Comparison of ENCODE assay signal across 24 cellular contexts in the genomic region with DNA sequence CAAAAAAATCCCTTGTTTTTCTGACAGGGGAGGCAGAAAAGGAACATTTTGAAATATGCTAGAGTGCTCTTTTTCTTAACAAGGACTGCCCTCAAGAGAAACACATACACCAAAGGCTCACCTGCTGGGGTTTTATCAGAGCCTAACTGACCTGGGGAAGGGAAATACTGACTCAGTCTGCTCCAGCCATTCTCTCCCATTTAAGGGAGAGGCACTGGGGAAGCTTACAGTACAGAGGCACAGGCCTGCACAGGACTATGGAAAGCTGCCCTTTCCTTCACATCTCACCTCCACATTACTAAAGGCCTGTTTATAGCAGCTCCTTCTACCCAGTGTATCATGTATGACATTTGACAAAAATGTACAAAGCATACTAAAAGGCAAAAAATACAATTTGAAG. TPM values are rescaled to one million over a fixed set of nuclear protein-coding genes. Genes with fewer than 3 reads are reported as not detected.
DNase-seq lines count a peak whose midpoint lies in the region; FAIRE-seq and TF ChIP-seq lines count a peak whose summit lies in the region.
"Had no signal": no experiment of that assay in that cellular context is flagged by ENCODE, and none has a peak within 500 bp of the region (broad histone marks: within the 10 kb centered on the region; RNA-seq: fewer than 3 reads in every experiment).

No MANE protein-coding gene starts in this region.

- no peaks in the 10 kb centered on the region for H3K79me1 ChIP-seq in H1 (ENCODE audit: low read depth, low read length)

- H3K4me1 Mint-ChIP-seq in progenitor cell of endocrine pancreas (ENCODE audit: low read depth): peaks cover 35% of the 10 kb centered on the region

- H2BK12ac ChIP-seq in H1 (ENCODE audit: low read depth, low read length): peak overlapping the region; percentile 68; the same call in 1 of the 2 replicates

- H3K4me3 Mint-ChIP-seq in progenitor cell of endocrine pancreas (ENCODE audit: low read depth): no peak overlapping the region
- H3K4me3 Mint-ChIP-seq: HFFc6 had no signal

- H2BK20ac ChIP-seq in H1 (ENCODE audit: low read length): peak overlapping the region; percentile 57; the same call in 1 of the 2 replicates

- 0 out of 4 replicates have a peak overlapping the region, but pooled peaks of 1 of the 2 experiments have one; percentile 4 for H3K4me2 ChIP-seq in H1 (ENCODE audit: insufficient read depth in 1 of 2, low read depth in 2 of 2, low read length in 2 of 2)

- peaks cover 37% of the 10 kb centered on the region for H3K36me3 ChIP-seq in cardiac muscle cell
- H3K36me3 ChIP-seq in H1 (ENCODE audit: control insufficient read depth in 2 of 4, insufficient read depth in 4 of 4, low read length in 3 of 4): no peaks in the 10 kb centered on the region

- intact Hi-C loops in cardiac septum (cut with DNase I): no loop called here

- no peak for FAIRE-seq in H1 (lab: Jason Lieb, UNC)
- FAIRE-seq: H54, HTR-8/SVneo, K562 had no signal

- H3K27me3 ChIP-seq in cardiac muscle cell: no peaks in the 10 kb centered on the region
- no peaks in the 10 kb centered on the region for H3K27me3 ChIP-seq in H1 (replicated peaks in 1 of 4; ENCODE audit: control insufficient read depth in 3 of 4, extremely low read depth in 1 of 4, insufficient read depth in 3 of 4, low read length in 3 of 4)

- no peak overlapping the region; the same call in 1 of the 2 replicates for H3K18ac ChIP-seq in H1 (ENCODE audit: extremely low read depth, low read length)

- H3K27ac ChIP-seq in cardiac muscle cell (peak overlapping the region; percentile 73), H1 (ENCODE audit: low read depth, low read length) (peak overlapping the region; percentile 64)
- H3K27ac ChIP-seq: 22Rv1, C4-2B, HL-60 had no signal

- TF ChIP-seq EP300 in H1 (IDR thresholded peaks at IDR 0.05; ENCODE audit: borderline replicate concordance in 1 of 2, low read depth in 2 of 2, low read length in 2 of 2): no peak

- no peak overlapping the region for H2AFZ ChIP-seq in H1 (ENCODE audit: low read length)

- no peaks in the 10 kb centered on the region for H3K9me3 ChIP-seq in cardiac muscle cell (ENCODE audit: low read depth)
- H3K9me3 ChIP-seq in H1 (ENCODE audit: insufficient read depth in 2 of 2, low read depth in 1 of 2, low read length in 1 of 2): peaks cover 8 to 9% of the 10 kb centered on the region in 2 experiments; a peak in 2 of 4 replicates

- H3K4me3 ChIP-seq in cardiac muscle cell: no peak overlapping the region
- H3K4me3 ChIP-seq in H1 (ENCODE audit: extremely low read depth in 1 of 4, insufficient read depth in 2 of 4, low read depth in 3 of 4, low read length in 4 of 4): peak overlapping the region in 1 of 4 experiments; percentile 15; a peak in 1 of 8 replicates
- H3K4me3 ChIP-seq: K562 had no signal

- H3K27ac Mint-ChIP-seq in progenitor cell of endocrine pancreas: peak overlapping the region; percentile 98
- H3K27ac Mint-ChIP-seq: HFFc6 had no signal

- no peak overlapping the region for H2BK15ac ChIP-seq in H1 (ENCODE audit: low read length)

- POLR2A ChIA-PET in H1 (lab: Charles Lee; ENCODE audit: partially characterized antibody): interaction anchor here (1.5 kb wide), 1 partner anchor 9 kb away, joined by 4 read pairs; no protein-coding TSS in a partner anchor

- no peak for TF ChIP-seq POLR2A in H1 (IDR thresholded peaks at IDR 0.05; ENCODE audit: control extremely low read depth in 1 of 2, low read depth in 2 of 2, low read length in 2 of 2)

- peaks cover 48% of the 10 kb centered on the region for H3K36me3 Mint-ChIP-seq in progenitor cell of endocrine pancreas (ENCODE audit: insufficient read depth)

- peak overlapping the region; percentile 4 for H2BK120ac ChIP-seq in H1 (replicated peaks; ENCODE audit: low read depth, low read length)

- H3K9me3 Mint-ChIP-seq in progenitor cell of endocrine pancreas (ENCODE audit: low read depth): peaks cover 42% of the 10 kb centered on the region
- H3K9me3 Mint-ChIP-seq: HFFc6 had no signal

- H3K23ac ChIP-seq in H1 (ENCODE audit: insufficient read length): no peak overlapping the region

- no peak overlapping the region for H3K56ac ChIP-seq in H1 (replicated peaks; ENCODE audit: insufficient read length, low read depth, low read length)

- no peak overlapping the region for H4K91ac ChIP-seq in H1 (replicated peaks; ENCODE audit: insufficient read length, low read length)

- H3K79me2 ChIP-seq in H1 (ENCODE audit: control insufficient read depth in 1 of 2, insufficient read depth in 2 of 2, low read length in 2 of 2): no peaks in the 10 kb centered on the region

- no peak overlapping the region for H2BK5ac ChIP-seq in H1 (ENCODE audit: low read depth, low read length)

- TF ChIP-seq CTCF in cardiac muscle cell (IDR thresholded peaks at IDR 0.05; ENCODE audit: low read depth, low read length) (no peak), H1 (IDR thresholded peaks at IDR 0.05; ENCODE audit: control extremely low read depth in 1 of 3, insufficient read depth in 1 of 3, low read depth in 1 of 3, low read length in 3 of 3) (no peak), progenitor cell of endocrine pancreas (IDR thresholded peaks at IDR 0.05; ENCODE audit: unreplicated experiment) (no peak)

- H3K4me1 ChIP-seq in cardiac muscle cell (ENCODE audit: low read depth) (peaks cover 4% of the 10 kb centered on the region), H1 (replicated peaks in 1 of 4; ENCODE audit: control insufficient read depth in 3 of 4, insufficient read depth in 4 of 4, low read length in 3 of 4) (peaks cover 0 to 5% (median 1%) of the 10 kb centered on the region in 4 experiments; a peak in 2 of 7 replicates)

- H3K27me3 Mint-ChIP-seq in progenitor cell of endocrine pancreas: no peaks in the 10 kb centered on the region

- DNase-seq in cardiac muscle cell (ENCODE audit: low read depth in 1 of 2, low spot score in 1 of 2) (no peak), cardiac septum (ENCODE audit: low spot score) (no peak), H1 (ENCODE audit: low read depth in 1 of 2, low spot score in 2 of 2) (no peak), kidney tubule cell (ENCODE audit: low spot score) (peak; percentile 29), progenitor cell of endocrine pancreas (ENCODE audit: low spot score, unreplicated experiment) (no peak), islet precursor cell (no peak), NCI-H1105 treated with DMSO at 0.1 percent for 48 hours (lab: John Stamatoyannopoulos, UW) (no peak)
- DNase-seq in activated CD4-positive, alpha-beta T cell treated with anti-CD3 and anti-CD28 coated beads, Interleukin-2, amount 50 U/mL, for 48 hours: no peak
- DNase-seq: AML-193, DMS 273 treated with DMSO at 0.1 percent for 48 hours, DND-41, HFFc6, NCI-H1436 treated with DMSO at 0.1 percent for 48 hours, NCI-H2029, NCI-H345, NCI-H524 treated with DMSO at 0.1 percent for 48 hours, SHP77 had no signal

- H3K23me2 ChIP-seq in H1 (ENCODE audit: low read depth, low read length): no peaks in the 10 kb centered on the region

- 0 out of 2 replicates have a peak overlapping the region, but pooled peaks have one; percentile 65 for H2AK5ac ChIP-seq in H1 (ENCODE audit: low read depth, low read length)

- H3K4ac ChIP-seq in H1 (replicated peaks; ENCODE audit: insufficient read length, low read depth, low read length): no peak overlapping the region

- H3K14ac ChIP-seq in H1 (ENCODE audit: insufficient read length): no peak overlapping the region

- no peaks in the 10 kb centered on the region for H4K20me1 ChIP-seq in H1 (replicated peaks in 1 of 2; ENCODE audit: control insufficient read depth in 1 of 2, insufficient read depth in 2 of 2, low read length in 2 of 2)

- H4K8ac ChIP-seq in H1 (ENCODE audit: extremely low read depth, insufficient read depth, low read length): no peak overlapping the region

- CTCF ChIA-PET in H1 (lab: Charles Lee; ENCODE audit: partially characterized antibody): interaction anchor here (0.6 to 0.9 kb wide), 3 partner anchors 25 to 1540 kb away, joined by 3 to 5 read pairs (median 3); no protein-coding TSS in a partner anchor

- no peak overlapping the region for H4K5ac ChIP-seq in H1 (ENCODE audit: insufficient read length, low read depth, low read length)

- H3K9ac ChIP-seq in H1 (replicated peaks in 1 of 4; ENCODE audit: extremely low read depth in 1 of 4, low read depth in 3 of 4, low read length in 3 of 4): no peak overlapping the region

- TF ChIP-seq RAD21 in H1 (IDR thresholded peaks at IDR 0.05 in 1 of 2, conservative IDR thresholded peaks at IDR 0.05 in 1 of 2; ENCODE audit: low read depth in 2 of 2, low read length in 2 of 2): no peak

TF ChIP-seq in H1, 55 proteins besides CTCF, POLR2A, EP300 and RAD21 (continues in another document):
- TF ChIP-seq KDM1A (IDR thresholded peaks at IDR 0.05; ENCODE audit: borderline replicate concordance, low read length): no peak
- no peak for TF ChIP-seq CREB1 (IDR thresholded peaks at IDR 0.05)
- TF ChIP-seq KDM4A (IDR thresholded peaks at IDR 0.05; ENCODE audit: low read depth, low read length, severe bottlenecking): no peak
- TF ChIP-seq NANOG (IDR thresholded peaks at IDR 0.05; ENCODE audit: insufficient read depth, low read depth, low read length, poor library complexity, severe bottlenecking): no peak
- no peak for TF ChIP-seq RFX5 (IDR thresholded peaks at IDR 0.05; ENCODE audit: borderline replicate concordance, low read depth, low read length)
- TF ChIP-seq SIX5 (IDR thresholded peaks at IDR 0.05; ENCODE audit: low read depth, low read length): no peak
- TF ChIP-seq RNF2 (IDR thresholded peaks at IDR 0.05; ENCODE audit: borderline replicate concordance, low read depth, low read length, missing control alignments, poor library complexity, severe bottlenecking): no peak
- TF ChIP-seq RXRA (IDR thresholded peaks at IDR 0.05; ENCODE audit: insufficient read depth, low read depth, low read length): no peak
- no peak for TF ChIP-seq CBX8 (IDR thresholded peaks at IDR 0.05; ENCODE audit: borderline replicate concordance, low read depth, low read length)
- TF ChIP-seq CBX5 (IDR thresholded peaks at IDR 0.05; ENCODE audit: low read depth, low read length): no peak
- TF ChIP-seq CHD1 (IDR thresholded peaks at IDR 0.05; ENCODE audit: low read depth, low read length): no peak
- TF ChIP-seq TAF1 (IDR thresholded peaks at IDR 0.05; ENCODE audit: low read depth, low read length): no peak

RNA-seq across cellular contexts. Expression of gene TNFRSF19, which starts 30.3 kb away (rescaled TPM):
- 139 and 141 TPM in 2 replicates for total RNA-seq in cardiac muscle cell
- 91.3 and 124 TPM in 2 replicates for polyA plus RNA-seq in cardiac muscle cell
- total RNA-seq in cardiac septum: 20.0 TPM
- 0.50 and 0.57 TPM in 2 replicates for total RNA-seq in H1 (2021; fragmentation: NEBNext Ultra II Directional; extraction: Animal tissue kit (Norgen Biotek cat#: 25700))
- 0.95 and 1.8 TPM in 2 replicates for polyA plus RNA-seq in H1 (2011; rRNA removed)
- 1.5 TPM for polyA plus RNA-seq in H1 (2011; cell fraction: cytosol; rRNA removed)
- polyA plus RNA-seq in H1 (2011; cell fraction: nucleus; rRNA removed): 1.4 TPM
- 1.1 to 1.4 TPM (median 1.2 TPM) in 4 replicates for polyA plus RNA-seq in H1 (2012, experiment 1 of 2)
- 0.22 TPM for polyA plus RNA-seq in H1 (2012, experiment 2 of 2)
- polyA plus RNA-seq in H1 (2013, experiment 1 of 2): 0.20 TPM
- 0.15 TPM for polyA plus RNA-seq in H1 (2013, experiment 2 of 2)
- 2.2 and 3.3 TPM in 2 replicates for polyA minus RNA-seq in H1 (2011; rRNA and poly(A)+ RNA removed)
- 2.3 TPM for polyA minus RNA-seq in H1 (2011; cell fraction: cytosol; rRNA and poly(A)+ RNA removed)
- polyA minus RNA-seq in H1 (2011; cell fraction: nucleus; rRNA and poly(A)+ RNA removed): 1.1 TPM
- 19.0 and 28.1 TPM in 2 replicates for total RNA-seq in progenitor cell of endocrine pancreas
- total RNA-seq: G401 had no signal

Comparison
In these comparisons a context has a peak if more than half of its experiments do, and no peak if none do; other contexts are left out.
1. RNA of gene TNFRSF19, which starts 30.3 kb away (total RNA-seq): 139 to 141 TPM in cardiac muscle cell, 20.0 TPM in cardiac septum (single experiment) and 19.0 to 28.1 TPM in progenitor cell of endocrine pancreas; 0.50 to 0.57 TPM in H1; every median in the first group is over 10 times any median in the second.